ENCODE assay signal across 27 cellular contexts in the genomic region with DNA sequence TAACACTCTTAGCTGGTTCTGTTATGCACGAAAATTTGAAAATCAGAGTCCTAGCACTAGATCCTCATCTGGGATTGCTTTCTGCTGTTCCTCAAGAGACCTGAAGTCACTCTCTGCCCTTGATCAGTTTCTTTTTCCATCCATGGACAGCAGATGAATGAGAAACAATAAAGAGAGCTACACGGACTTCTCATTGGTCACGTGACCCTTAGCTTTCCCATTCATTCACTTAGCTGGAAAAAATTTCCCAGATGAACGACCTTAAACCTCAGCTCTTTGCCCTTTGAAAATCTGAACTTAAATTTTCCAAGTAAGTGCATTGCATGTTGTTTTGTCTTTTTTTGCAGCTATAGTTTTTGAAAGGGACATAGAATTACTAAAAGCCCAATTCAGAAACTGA. TPM values are rescaled to one million over a fixed set of nuclear protein-coding genes. Genes with fewer than 3 reads are reported as not detected.
DNase-seq lines count a peak whose midpoint lies in the region; ATAC-seq, FAIRE-seq and TF ChIP-seq lines count a peak whose summit lies in the region.
"Had no signal": no experiment of that assay in that cellular context is flagged by ENCODE, and none has a peak within 500 bp of the region (broad histone marks: within the 10 kb centered on the region; RNA-seq: fewer than 3 reads in every experiment).

No MANE protein-coding gene starts in this region.

- WGBS in IMR-90 (ENCODE audit: extremely low coverage in 2 of 2, insufficient read length in 1 of 2), 2 experiments, result 60% methylated on average over 1 of the region's 4 CpGs; no CpG with 5 or more reads in 1 of the 2 experiments
- WGBS in GM12878 (ENCODE audit: insufficient coverage, insufficient replicate concordance, low lambda C conversion rate, missing lambda C conversion rate), result 37% methylated on average over 4 of the region's 4 CpGs

- in situ Hi-C loops in IMR-90 (cut with MboI; ENCODE audit: low sequenced_read_pairs), result no loop called here
- in situ Hi-C loops in GM12878 (cut with MboI), result no loop called here
- in situ Hi-C loops in GM13977 (cut with MboI; ENCODE audit: low pct_unique_long_range_greater_than_20kb, low sequenced_read_pairs, unreplicated experiment), result no loop called here

- H3K27ac ChIP-seq in IMR-90 (ENCODE audit: insufficient read depth, low read length) (no peak overlapping the region), GM12878 (ENCODE audit: control insufficient read depth, insufficient read depth) (no peak overlapping the region)

- no peak overlapping the region for H2BK15ac ChIP-seq in IMR-90 (ENCODE audit: low read depth, low read length)

- H3K9ac ChIP-seq in IMR-90 (ENCODE audit: low read depth, low read length) (no peak overlapping the region), GM12878 (ENCODE audit: control insufficient read depth, insufficient read depth, low read length) (no peak overlapping the region)

- TF ChIP-seq RAD21 in IMR-90 (IDR thresholded peaks at IDR 0.05; ENCODE audit: low read length), result no peak
- TF ChIP-seq RAD21 in GM12878 (IDR thresholded peaks at IDR 0.05; ENCODE audit: insufficient read depth, low read depth, low read length), result no peak

- no peak overlapping the region for H2AK5ac ChIP-seq in IMR-90 (ENCODE audit: low read depth, low read length)

- TF ChIP-seq EP300 in GM12878 (IDR thresholded peaks at IDR 0.05; ENCODE audit: borderline replicate concordance in 1 of 2, control insufficient read depth in 1 of 2, low read depth in 2 of 2, low read length in 2 of 2), result no peak

- H3K4me1 ChIP-seq in IMR-90 (ENCODE audit: control insufficient read depth, insufficient read depth, low read length), result no peaks in the 10 kb centered on the region
- no peaks in the 10 kb centered on the region for H3K4me1 ChIP-seq in GM12878 (ENCODE audit: control insufficient read depth, insufficient read depth, low read length)
- peaks cover 16% of the 10 kb centered on the region for H3K4me1 ChIP-seq in neuron (ENCODE audit: insufficient read depth, low read length)

- H3K4me3 ChIP-seq in IMR-90 (ENCODE audit: insufficient read depth, low read depth, low read length) (no peak overlapping the region), GM12878 (no peak overlapping the region), neuron (ENCODE audit: low read length) (peak overlapping the region; percentile 14)

- H2BK5ac ChIP-seq in IMR-90 (ENCODE audit: low read depth, low read length, poor library complexity, severe bottlenecking), result no peak overlapping the region

- no peak for TF ChIP-seq POLR2A in IMR-90 (IDR thresholded peaks at IDR 0.05; ENCODE audit: low read depth, low read length)
- no peak for TF ChIP-seq POLR2A in GM12878 (IDR thresholded peaks at IDR 0.05; ENCODE audit: low read depth, low read length)

- ATAC-seq in IMR-90 (ENCODE audit: low read depth) (no peak), GM12878 (no peak)

- H4K8ac ChIP-seq in IMR-90 (ENCODE audit: low read depth in 2 of 2, low read length in 2 of 2), result no peak overlapping the region

- DNase-seq in NCI-H748 (lab: John Stamatoyannopoulos, UW; ENCODE audit: unreplicated experiment), result peak; percentile 19
- DNase-seq in NCI-H748 treated with DMSO at 0.1 percent for 48 hours (lab: John Stamatoyannopoulos, UW), result no peak
- DNase-seq in IMR-90, result no peak
- no peak for DNase-seq in GM12878 (ENCODE audit: low read depth, low spot score)
- no peak for DNase-seq in GM13977 (ENCODE audit: low spot score)
- DNase-seq in NCI-H2196 treated with DMSO at 0.1 percent for 48 hours (lab: John Stamatoyannopoulos, UW; ENCODE audit: unreplicated experiment), result no peak
- DNase-seq in NCI-H2029 treated with DMSO at 0.1 percent for 48 hours (lab: John Stamatoyannopoulos, UW), result no peak
- DNase-seq: 8988T; CD4-positive, CD25-positive, alpha-beta regulatory T cell; COR-L47; DMS 273 treated with DMSO at 0.1 percent for 48 hours; DND-41; Kasumi-1; MM.1S; NCI-H1105; NCI-H187 treated with DMSO at 0.1 percent for 48 hours; NCI-H2171 treated with DMSO at 0.1 percent for 48 hours; NCI-H446 treated with DMSO at 0.1 percent for 48 hours; NCI-H69; NK-92 treated with Interleukin-12 subunit alpha and Interleukin-12 subunit beta, amount 100 ng/mL, for 24 hours; SHP77 had no signal

- no peak overlapping the region for H3K4me2 ChIP-seq in IMR-90 (ENCODE audit: low read depth, low read length)
- H3K4me2 ChIP-seq in GM12878 (ENCODE audit: control insufficient read depth, insufficient read depth), result no peak overlapping the region

- no peak overlapping the region for H4K5ac ChIP-seq in IMR-90 (ENCODE audit: low read depth, low read length)

- no peak overlapping the region for H3K18ac ChIP-seq in IMR-90 (ENCODE audit: low read depth, low read length)

- no peak for FAIRE-seq in GM12878 (lab: Jason Lieb, UNC)
- FAIRE-seq: G401.6, H54, RCC 7860 had no signal

- H2BK20ac ChIP-seq in IMR-90 (ENCODE audit: low read depth, low read length), result no peak overlapping the region

- H3K79me1 ChIP-seq in IMR-90 (ENCODE audit: low read depth in 1 of 2, low read length in 2 of 2), result no peaks in the 10 kb centered on the region

- no TSS peak for BruUV-seq in IMR-90 (replicated peaks; lab: Mats Ljungman, UMichigan)
- no TSS peak for BruUV-seq in GM12878 (replicated peaks; lab: Mats Ljungman, UMichigan)

- H3K36me3 ChIP-seq in IMR-90 (ENCODE audit: control insufficient read depth, insufficient read depth, low read length) (no peaks in the 10 kb centered on the region), GM12878 (ENCODE audit: control insufficient read depth in 2 of 2, insufficient read depth in 2 of 2, low read length in 1 of 2) (no peaks in the 10 kb centered on the region), neuron (ENCODE audit: insufficient read depth, low read length) (no peaks in the 10 kb centered on the region)

- TF ChIP-seq CTCF in IMR-90 (conservative IDR thresholded peaks at IDR 0.05; ENCODE audit: low read depth, low read length) (no peak), GM12878 (IDR thresholded peaks at IDR 0.05 in 2 of 3, conservative IDR thresholded peaks at IDR 0.05 in 1 of 3; ENCODE audit: control insufficient read depth in 2 of 3, extremely low read depth in 1 of 3, insufficient read depth in 1 of 3, low read depth in 3 of 3, low read length in 3 of 3) (no peak), GM13977 (IDR thresholded peaks at IDR 0.05; ENCODE audit: extremely low read depth, insufficient read depth, missing control alignments) (no peak)

- no peak overlapping the region for H4K91ac ChIP-seq in IMR-90 (ENCODE audit: insufficient read depth, low read depth, low read length)

- peaks cover 16% of the 10 kb centered on the region for H3K27me3 ChIP-seq in IMR-90 (ENCODE audit: control insufficient read depth, insufficient read depth, low read length)
- peaks cover 1 to 10% of the 10 kb centered on the region in 2 experiments; a peak in 2 of 4 replicates for H3K27me3 ChIP-seq in GM12878 (replicated peaks in 1 of 2; ENCODE audit: control insufficient read depth in 2 of 2, insufficient read depth in 2 of 2, low read length in 1 of 2)
- H3K27me3 ChIP-seq in neuron (ENCODE audit: insufficient read depth, low read length), result peaks cover 14% of the 10 kb centered on the region

- RAD21 ChIA-PET in GM12878 (lab: Charles Lee; ENCODE audit: unreplicated experiment), result no interaction called here

- no peak overlapping the region for H3K4ac ChIP-seq in IMR-90 (ENCODE audit: low read depth, low read length)

- POLR2A ChIA-PET in IMR-90 (lab: Charles Lee; ENCODE audit: unreplicated experiment) (no interaction called here), GM12878 (lab: Charles Lee) (no interaction called here)

- CTCF ChIA-PET in IMR-90 (lab: Yijun Ruan, JAX), result no interaction called here
- CTCF ChIA-PET in GM12878 (lab: Yijun Ruan, JAX), result interaction anchor here (0.6 to 1.7 kb wide), 4 partner anchors 12 to 608 kb away, joined by 3 to 4 read pairs (median 3); no protein-coding TSS in a partner anchor

- SMC1A ChIA-PET in GM12878 (lab: Charles Lee; ENCODE audit: uncharacterized antibody, unreplicated experiment), result interaction anchor here (1.6 to 2.2 kb wide), 2 partner anchors 13 to 15 kb away, joined by 4 to 9 read pairs; no protein-coding TSS in a partner anchor

- no peak overlapping the region for H2AK9ac ChIP-seq in IMR-90 (replicated peaks; ENCODE audit: low read depth, low read length, poor library complexity)

- H3K56ac ChIP-seq in IMR-90 (ENCODE audit: extremely low read depth, insufficient read depth, low read length), result no peak overlapping the region

- H2AFZ ChIP-seq in IMR-90 (replicated peaks; ENCODE audit: low read length, poor library complexity) (no peak overlapping the region), GM12878 (ENCODE audit: control insufficient read depth, low read depth, low read length) (no peak overlapping the region), neuron (ENCODE audit: low read depth, low read length) (no peak overlapping the region)

- no peaks in the 10 kb centered on the region for H4K20me1 ChIP-seq in IMR-90 (ENCODE audit: insufficient read depth, low read length)
- no peaks in the 10 kb centered on the region for H4K20me1 ChIP-seq in GM12878 (ENCODE audit: control insufficient read depth, insufficient read depth)

- no peak overlapping the region for H3K14ac ChIP-seq in IMR-90 (replicated peaks; ENCODE audit: low read depth, low read length)

- H3K9me1 ChIP-seq in IMR-90 (ENCODE audit: insufficient read depth, low read length), result no peaks in the 10 kb centered on the region

- dilution Hi-C loops in IMR-90 (cut with HindIII; ENCODE audit: low sequenced_read_pairs, unreplicated experiment), result no loop called here

- H3K23ac ChIP-seq in IMR-90 (ENCODE audit: low read depth, low read length), result no peak overlapping the region

- H3K79me2 ChIP-seq in GM12878 (ENCODE audit: control insufficient read depth, insufficient read depth, low read length), result no peaks in the 10 kb centered on the region

- intact Hi-C loops in IMR-90 (cut with micrococcal nuclease), result no loop called here
- intact Hi-C loops in GM12878 (cut with micrococcal nuclease; ENCODE audit: unreplicated experiment), result no loop called here

- H3K9me3 ChIP-seq in IMR-90 (ENCODE audit: control insufficient read depth, insufficient read depth, low read length) (peaks cover 2% of the 10 kb centered on the region; the same call in 1 of the 2 replicates), GM12878 (replicated peaks; ENCODE audit: control insufficient read depth, insufficient read depth, low read length) (no peaks in the 10 kb centered on the region; the same call in 2 of the 3 replicates), neuron (ENCODE audit: low read length) (no peaks in the 10 kb centered on the region)

- no peak overlapping the region for H2BK120ac ChIP-seq in IMR-90 (ENCODE audit: low read depth, low read length)

RNA-seq across cellular contexts. Expression of a gene that starts 27.2 kb away (rescaled TPM):
- total RNA-seq in IMR-90 (2012; rRNA removed) (not detected in 2 replicates), GM12878 (2014; rRNA removed) (10.0 and 11.0 TPM in 2 replicates), GM12878 (2014; rRNA removed; fragmentation: Illumina TruSeq; extraction: Trizol) (16.8 and 18.1 TPM in 2 replicates), GM12878 (2021) (14.9 and 16.9 TPM in 2 replicates)
- polyA plus RNA-seq in IMR-90 (2012; rRNA removed) (not detected in 2 replicates), GM12878 (2011; rRNA removed) (8.8 and 13.8 TPM in 2 replicates), GM12878 (2014; fragmentation: Illumina TruSeq; extraction: Trizol) (16.4 and 23.7 TPM in 2 replicates), GM12878 (2014; fragmentation: Nextera tagmentation; extraction: Ambion mirVana) (1 to 10 TPM; 3.9 to 4.7 TPM), GM12878 (2014; rRNA removed) (10.3 and 13.6 TPM in 2 replicates), GM12878 (2016; fragmentation: Nextera tagmentation; extraction: Ambion mirVana) (10 to 100 TPM; 11.3 to 13.5 TPM)
- not detected in 2 replicates for polyA plus RNA-seq in IMR-90 (2012; cell fraction: cytosol; rRNA removed)
- polyA plus RNA-seq in IMR-90 (2012; cell fraction: nucleus; rRNA removed; ENCODE audit: low replicate concordance), result 0.01 and 0.15 TPM in 2 replicates
- 130 and 147 TPM in 2 replicates for total RNA-seq in GM12878 (2013; cell fraction: nucleolus; rRNA removed)
- polyA plus RNA-seq in GM12878 (2011; ENCODE audit: low read depth), result 2.7 TPM
- 3.9 and 4.2 TPM in 2 replicates for polyA plus RNA-seq in GM12878 (2011; cell fraction: cytosol; rRNA removed)
- 17.2 and 20.4 TPM in 2 replicates for polyA plus RNA-seq in GM12878 (2011; cell fraction: nucleus; rRNA removed)
- 3.4 and 4.9 TPM in 2 replicates for polyA plus RNA-seq in GM12878 (2012)
- polyA minus RNA-seq in GM12878 (2011; rRNA and poly(A)+ RNA removed), result 8.8 and 9.4 TPM in 2 replicates
- 3.0 and 5.3 TPM in 2 replicates for polyA minus RNA-seq in GM12878 (2011; cell fraction: cytosol; rRNA and poly(A)+ RNA removed)
- 19.8 and 25.5 TPM in 2 replicates for polyA minus RNA-seq in GM12878 (2011; cell fraction: nucleus; rRNA and poly(A)+ RNA removed)
- total RNA-seq: B cell, HT-29 had no signal

Comparison
In these comparisons a context has a peak if more than half of its experiments do, and no peak if none do; other contexts are left out.
1. RNA of a gene that starts 27.2 kb away (total RNA-seq): 10.0 to 147 TPM in GM12878; not detected in IMR-90; every median in the first group is over 10 times any median in the second.